27 cellular contexts compared by ENCODE assay signal in genomic region chr3:46830801-46831200, GRCh38. TPM values are rescaled to one million over a fixed set of nuclear protein-coding genes. Genes with fewer than 3 reads are reported as not detected.
"Had no signal": no experiment of that assay in that cellular context is flagged by ENCODE, and none has a peak within 500 bp of the region (broad histone marks: within the 10 kb centered on the region; RNA-seq: fewer than 3 reads in every experiment).

No MANE protein-coding gene starts in this region.

- H3K4me1 Mint-ChIP-seq: naive B cell; nephron progenitor cell; stimulated activated memory B cell treated with anti-CD40 and anti-IgM and Interleukin-4, amounts not matched to agents 10 μg/mL and 1 μg/mL and 100 μg/mL, for 72 hours had no signal

- H3K27ac Mint-ChIP-seq: mesothelial cell of epicardium; nephron progenitor cell; stimulated activated memory B cell treated with anti-CD40 and anti-IgM and Interleukin-4, amounts not matched to agents 10 μg/mL and 1 μg/mL and 100 μg/mL, for 72 hours had no signal

- H3K4me3 ChIP-seq: left lung, mucosa of descending colon, ovary, psoas muscle, sigmoid colon, suprapubic skin, transverse colon, vagina had no signal

- ATAC-seq: effector memory CD8-positive, alpha-beta T cell; left cardiac atrium; left lung; mucosa of descending colon; psoas muscle; right cardiac atrium; stimulated activated memory B cell treated with anti-CD40 and anti-IgM and Interleukin-4, amounts not matched to agents 10 μg/mL and 1 μg/mL and 100 μg/mL, for 72 hours; stimulated activated naive CD8-positive, alpha-beta T cell treated with anti-CD3 and anti-CD28 coated beads, Interleukin-15, Interleukin-2, amounts not matched to agents 100 U/mL and 50 U/mL, for 24 hours had no signal

- H3K4me1 ChIP-seq: left lung, psoas muscle, sigmoid colon, suprapubic skin, transverse colon, vagina had no signal

- H3K36me3 ChIP-seq: left lung, ovary, sigmoid colon, suprapubic skin, transverse colon, vagina had no signal

- H3K27me3 Mint-ChIP-seq: effector memory CD8-positive, alpha-beta T cell; naive B cell had no signal

- H3K4me3 Mint-ChIP-seq: effector memory CD8-positive, alpha-beta T cell; mesothelial cell of epicardium; naive B cell; nephron progenitor cell; stimulated activated memory B cell treated with anti-CD40 and anti-IgM and Interleukin-4, amounts not matched to agents 10 μg/mL and 1 μg/mL and 100 μg/mL, for 72 hours had no signal

- H3K27ac ChIP-seq: left lung, ovary, psoas muscle, sigmoid colon, suprapubic skin, transverse colon, vagina had no signal

- H3K27me3 ChIP-seq: left lung, ovary, sigmoid colon, suprapubic skin, transverse colon, vagina had no signal

- H3K9me3 Mint-ChIP-seq: effector memory CD8-positive, alpha-beta T cell; mesothelial cell of epicardium; naive B cell; stimulated activated memory B cell treated with anti-CD40 and anti-IgM and Interleukin-4, amounts not matched to agents 10 μg/mL and 1 μg/mL and 100 μg/mL, for 72 hours had no signal

- H3K9me3 ChIP-seq: left lung, mucosa of descending colon, ovary, psoas muscle, sigmoid colon, suprapubic skin, transverse colon, vagina had no signal

- DNase-seq: cortex of kidney; effector memory CD8-positive, alpha-beta T cell; erythroblast; kidney; left cardiac atrium; left lung; mesenchymal stem cell; mucosa of descending colon; naive B cell; nephron progenitor cell; nucleus accumbens; ovary; posterior cingulate gyrus; psoas muscle; right cardiac atrium; sigmoid colon; stimulated activated CD4-positive, alpha-beta T cell treated with anti-CD3 and anti-CD28 coated beads, Interleukin-2, amount 100 ng/mL, for 24 hours; stimulated activated CD4-positive, alpha-beta T cell treated with anti-CD3 and anti-CD28 coated beads, Interleukin-4, amount 100 ng/mL, for 24 hours; stimulated activated naive CD8-positive, alpha-beta T cell treated with anti-CD3 and anti-CD28 coated beads, Interleukin-15, Interleukin-2, amounts not matched to agents 100 U/mL and 50 U/mL, for 24 hours; transverse colon had no signal

- H3K36me3 Mint-ChIP-seq: naive B cell; stimulated activated memory B cell treated with anti-CD40 and anti-IgM and Interleukin-4, amounts not matched to agents 10 μg/mL and 1 μg/mL and 100 μg/mL, for 72 hours had no signal

RNA-seq across cellular contexts. Expression of gene MYL3, which starts 32.4 kb away (rescaled TPM):
- total RNA-seq: dermis microvascular lymphatic vessel endothelial cell, frontal cortex, lung microvascular endothelial cell, vagina had no signal
